Comparison of ENCODE assay signal across 8 cellular contexts in the genomic region with DNA sequence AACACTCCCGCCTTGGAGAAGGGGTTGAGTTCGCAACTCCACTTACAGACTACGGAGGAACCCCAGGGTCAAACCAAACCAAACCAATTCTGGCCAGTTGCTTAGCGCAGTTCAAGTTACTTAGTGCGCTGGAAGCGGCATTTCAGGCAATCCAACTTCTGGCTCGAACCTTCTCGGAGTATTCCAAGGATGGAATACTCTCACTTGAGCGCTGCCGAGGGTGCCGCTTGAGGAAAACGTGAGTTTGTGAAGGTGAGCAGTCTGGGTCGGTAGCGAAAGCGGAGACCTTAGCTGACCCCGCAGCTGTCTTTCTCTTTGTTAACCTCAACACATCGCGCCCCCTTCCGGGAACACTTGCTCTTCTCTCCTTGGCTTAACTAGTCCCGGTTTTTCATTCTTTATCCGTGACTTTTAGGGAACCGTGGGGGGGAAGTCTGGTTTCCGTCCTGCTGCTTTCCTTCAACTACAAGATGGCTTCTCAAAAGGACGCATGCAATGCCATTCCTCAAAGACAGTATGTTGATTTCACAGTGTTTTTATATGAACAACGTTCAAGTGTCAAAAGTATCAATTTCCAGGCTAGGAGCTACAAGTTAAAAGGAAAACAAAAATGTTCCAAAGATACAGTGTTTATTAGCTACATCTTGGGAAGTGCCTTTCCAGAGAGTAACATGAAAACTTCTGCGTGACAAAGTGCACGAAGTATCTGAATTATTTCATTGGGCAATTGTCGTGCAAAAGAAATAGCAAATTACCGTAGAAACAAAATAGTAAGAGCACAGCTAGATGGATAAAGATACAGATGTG. TPM values are rescaled to one million over a fixed set of nuclear protein-coding genes. Genes with fewer than 3 reads are reported as not detected.
DNase-seq lines count a peak whose midpoint lies in the region; TF ChIP-seq lines count a peak whose summit lies in the region.

No MANE protein-coding gene starts in this region.

- peak; percentile 52 for TF ChIP-seq CTCF in GM20000 (IDR thresholded peaks at IDR 0.05; ENCODE audit: extremely low read depth, missing control alignments)

- H3K4me3 ChIP-seq in mononuclear cell (ENCODE audit: low read length), result peak overlapping the region; percentile 100

- peaks cover 45% of the 10 kb centered on the region for H3K4me1 ChIP-seq in mononuclear cell (ENCODE audit: insufficient read depth, low read length)

- no peaks in the 10 kb centered on the region for H3K27me3 ChIP-seq in mononuclear cell (ENCODE audit: insufficient read depth, low read length)

- no peaks in the 10 kb centered on the region for H3K9me3 ChIP-seq in mononuclear cell (ENCODE audit: low read depth, low read length)

- peak overlapping the region; percentile 91 for H3K27ac ChIP-seq in epithelial cell of prostate

- DNase-seq in COR-L47 (lab: John Stamatoyannopoulos, UW) (peak; percentile 85), GM20000 (ENCODE audit: low spot score) (peak; percentile 52), HS-27A (ENCODE audit: low read depth) (peak; percentile 62), NOMO-1 treated with dmso at 0.1 percent for 144 hours (lab: John Stamatoyannopoulos, UW; ENCODE audit: unreplicated experiment) (peak; percentile 75), epithelial cell of prostate (ENCODE audit: low read depth, low spot score) (peak; percentile 12)
- DNase-seq in activated CD8-positive, alpha-beta memory T cell treated with anti-CD3 and anti-CD28 coated beads, Interleukin-2, amount 50 U/mL, for 4 hours, result peak; percentile 64
- peak; percentile 41 to 57 for DNase-seq in stimulated activated CD8-positive, alpha-beta memory T cell treated with anti-CD3 and anti-CD28 coated beads, Interleukin-2, amount 100 ng/mL, for 48 hours (ENCODE audit: low read depth in 2 of 2)

RNA-seq across cellular contexts. Expression of gene PNISR, which starts 0.7 kb away (rescaled TPM):
- 364 TPM for total RNA-seq in mononuclear cell

RNA-seq across cellular contexts. Expression of gene COQ3, which starts 31.9 kb away (rescaled TPM):
- 1.0 TPM for total RNA-seq in mononuclear cell

Comparison
In these comparisons a context has a peak if more than half of its experiments do, and no peak if none do; other contexts are left out.
1. Peak in every context shown above with its lines: DNase-seq, H3K4me3 ChIP-seq and H3K27ac ChIP-seq.
2. DNase-seq: peak in every context shown above with its lines; median percentile 85 in COR-L47; 75 in NOMO-1 treated with dmso at 0.1 percent for 144 hours; 64 in activated CD8-positive, alpha-beta memory T cell treated with anti-CD3 and anti-CD28 coated beads, Interleukin-2, amount 50 U/mL, for 4 hours; 62 in HS-27A; 52 in GM20000; 49 in stimulated activated CD8-positive, alpha-beta memory T cell treated with anti-CD3 and anti-CD28 coated beads, Interleukin-2, amount 100 ng/mL, for 48 hours; 12 in epithelial cell of prostate.